18 cellular contexts compared by ENCODE assay signal in genomic region chr10:122210481-122211265, GRCh38.
"Had no signal": no experiment of that assay in that cellular context is flagged by ENCODE, and none has a peak within 500 bp of the region (broad histone marks: within the 10 kb centered on the region; RNA-seq: fewer than 3 reads in every experiment).

No MANE protein-coding gene starts in this region.

- ATAC-seq: effector memory CD8-positive, alpha-beta T cell; heart left ventricle; mucosa of descending colon; naive thymus-derived CD8-positive, alpha-beta T cell had no signal

- H3K27me3 Mint-ChIP-seq: dendritic cell treated with granulocyte-macrophage colony-stimulating factor and Interleukin-4, amounts not matched to agents 40 ng/mL and 50 ng/mL, for 4 days; type B pancreatic cell had no signal

- H3K4me1 ChIP-seq: esophagus squamous epithelium, suprapubic skin had no signal

- H3K27ac Mint-ChIP-seq: dendritic cell treated with granulocyte-macrophage colony-stimulating factor and Interleukin-4, amounts not matched to agents 40 ng/mL and 50 ng/mL, for 4 days; effector memory CD8-positive, alpha-beta T cell; naive thymus-derived CD8-positive, alpha-beta T cell; type B pancreatic cell had no signal

- FAIRE-seq: colon, urothelium cell line had no signal

- H3K4me2 ChIP-seq: smooth muscle cell had no signal

- H3K9me3 ChIP-seq: esophagus squamous epithelium, heart left ventricle, mucosa of descending colon, right atrium auricular region, suprapubic skin, thyroid gland had no signal

- DNase-seq: effector memory CD8-positive, alpha-beta T cell; esophagus squamous epithelium; foreskin fibroblast; heart left ventricle; hippocampal formation; kidney glomerular epithelial cell; mucosa of descending colon; naive thymus-derived CD8-positive, alpha-beta T cell; stimulated activated CD4-positive, alpha-beta T cell treated with anti-CD3 and anti-CD28 coated beads, Interleukin-2, amount 100 ng/mL, for 48 hours; stimulated activated naive CD4-positive, alpha-beta T cell treated with Interleukin-2 at 50 U/mL for 16 hours; thyroid gland had no signal

- H3K27ac ChIP-seq: esophagus squamous epithelium, heart left ventricle, right atrium auricular region, suprapubic skin, thyroid gland had no signal

- H3K4me3 ChIP-seq: esophagus squamous epithelium, heart left ventricle, mucosa of descending colon, right atrium auricular region, smooth muscle cell, suprapubic skin, thyroid gland had no signal

- H3K9me3 Mint-ChIP-seq: dendritic cell treated with granulocyte-macrophage colony-stimulating factor and Interleukin-4, amounts not matched to agents 40 ng/mL and 50 ng/mL, for 4 days; effector memory CD8-positive, alpha-beta T cell; type B pancreatic cell had no signal

- H3K36me3 Mint-ChIP-seq: naive thymus-derived CD8-positive, alpha-beta T cell had no signal

- H3K4me3 Mint-ChIP-seq: dendritic cell treated with granulocyte-macrophage colony-stimulating factor and Interleukin-4, amounts not matched to agents 40 ng/mL and 50 ng/mL, for 4 days; effector memory CD8-positive, alpha-beta T cell; naive thymus-derived CD8-positive, alpha-beta T cell; type B pancreatic cell had no signal

- H3K27me3 ChIP-seq: esophagus squamous epithelium, heart left ventricle, right atrium auricular region, suprapubic skin, thyroid gland had no signal
